9 cellular contexts compared by ENCODE assay signal in genomic region chr19:4977299-4978174, GRCh38. TPM values are rescaled to one million over a fixed set of nuclear protein-coding genes. Genes with fewer than 3 reads are reported as not detected.
A peak's percentile ranks its signal among the peaks of the same experiment; 100 is the strongest.
DNase-seq lines count a peak whose midpoint lies in the region; ATAC-seq and TF ChIP-seq lines count a peak whose summit lies in the region.
"Had no signal": no experiment of that assay in that cellular context is flagged by ENCODE, and none has a peak within 500 bp of the region (broad histone marks: within the 10 kb centered on the region; RNA-seq: fewer than 3 reads in every experiment).

No MANE protein-coding gene starts in this region.

- peaks cover 17% of the 10 kb centered on the region for H3K36me3 ChIP-seq in DOHH2 (ENCODE audit: control insufficient read depth, low read length)
- no peaks in the 10 kb centered on the region for H3K36me3 ChIP-seq in cardiac muscle cell
- H3K36me3 ChIP-seq in gastrocnemius medialis = no peaks in the 10 kb centered on the region
- no peaks in the 10 kb centered on the region for H3K36me3 ChIP-seq in MG63

- H4K20me1 ChIP-seq in DOHH2 (ENCODE audit: control insufficient read depth, insufficient read depth, low read depth, low read length) = peaks cover 23% of the 10 kb centered on the region

- peaks cover 78% of the 10 kb centered on the region for H3K79me2 ChIP-seq in DOHH2 (ENCODE audit: control insufficient read depth, low read length)

- no peaks in the 10 kb centered on the region for H3K9me3 ChIP-seq in DOHH2 (ENCODE audit: control insufficient read depth, insufficient read depth, low read length)
- H3K9me3 ChIP-seq in cardiac muscle cell (ENCODE audit: low read depth) = no peaks in the 10 kb centered on the region
- no peaks in the 10 kb centered on the region for H3K9me3 ChIP-seq in gastrocnemius medialis
- H3K9me3 ChIP-seq in MG63 = no peaks in the 10 kb centered on the region

- intact Hi-C loops in gastrocnemius medialis (cut with DNase I; ENCODE audit: low total_unique reads) = loop anchor here (2.0 to 10.0 kb wide), 4 partner anchors 53 to 443 kb away; partner anchors contain the start of gene PLIN5

- in situ Hi-C loops in gastrocnemius medialis (cut with MboI; ENCODE audit: low sequenced_read_pairs in 4 of 4) = no loop called here

- peak overlapping the region; percentile 42 for H3K4me2 ChIP-seq in DOHH2 (ENCODE audit: low read length)

- TF ChIP-seq CTCF in DOHH2 (IDR thresholded peaks at IDR 0.05; ENCODE audit: low read depth, low read length, poor library complexity, severe bottlenecking) = no peak
- no peak for TF ChIP-seq CTCF in cardiac muscle cell (IDR thresholded peaks at IDR 0.05; ENCODE audit: low read depth, low read length)
- no peak for TF ChIP-seq CTCF in gastrocnemius medialis (IDR thresholded peaks at IDR 0.05 in 4 of 5, conservative IDR thresholded peaks at IDR 0.05 in 1 of 5)

- peak overlapping the region; percentile 26; the same call in 1 of the 2 replicates for H3K4me3 ChIP-seq in DOHH2 (ENCODE audit: low read length)
- no peak overlapping the region for H3K4me3 ChIP-seq in cardiac muscle cell
- H3K4me3 ChIP-seq in gastrocnemius medialis = peak overlapping the region; percentile 26 to 40 (median 38)
- no peak overlapping the region for H3K4me3 ChIP-seq in MG63

- peaks cover 2% of the 10 kb centered on the region; the same call in 1 of the 2 replicates for H3F3A ChIP-seq in DOHH2 (ENCODE audit: control insufficient read depth, insufficient read depth)

- no peaks in the 10 kb centered on the region for H3K9me2 ChIP-seq in DOHH2 (replicated peaks; ENCODE audit: control insufficient read depth, low read length)

- peak; percentile 47 to 92 for DNase-seq in cardiac muscle cell (ENCODE audit: low read depth in 1 of 2, low spot score in 1 of 2)
- DNase-seq in gastrocnemius medialis = peak in 1 of 2 donors; percentile 52
- no peak for DNase-seq in NCI-H510A treated with DMSO at 0.1 percent for 48 hours (lab: John Stamatoyannopoulos, UW)
- no peak for DNase-seq in COLO829 (ENCODE audit: low spot score)
- no peak for DNase-seq in MG63
- DNase-seq: NCI-H524 had no signal

- no peak for TF ChIP-seq POLR2A in gastrocnemius medialis (IDR thresholded peaks at IDR 0.05)

- ATAC-seq in SK-N-SH treated with all-trans-retinoic acid at 6 μM for 48 hours (peak; percentile 97), gastrocnemius medialis (no peak), GM21367 (IDR thresholded peaks at IDR 0.05; ENCODE audit: unreplicated experiment) (no peak)

- no peaks in the 10 kb centered on the region for H3K27me3 ChIP-seq in DOHH2 (ENCODE audit: control insufficient read depth, low read length)
- no peaks in the 10 kb centered on the region for H3K27me3 ChIP-seq in cardiac muscle cell
- H3K27me3 ChIP-seq in gastrocnemius medialis = no peaks in the 10 kb centered on the region
- no peaks in the 10 kb centered on the region for H3K27me3 ChIP-seq in MG63

- peaks cover 49% of the 10 kb centered on the region for H3K4me1 ChIP-seq in DOHH2 (ENCODE audit: control insufficient read depth, low read length)
- peaks cover 23% of the 10 kb centered on the region for H3K4me1 ChIP-seq in cardiac muscle cell (ENCODE audit: low read depth)
- H3K4me1 ChIP-seq in gastrocnemius medialis = peaks cover 71 to 80% of the 10 kb centered on the region in 2 donors

- H3K27ac ChIP-seq in DOHH2 (ENCODE audit: low read depth, low read length) (no peak overlapping the region), cardiac muscle cell (peak overlapping the region; percentile 76), gastrocnemius medialis (peak overlapping the region; percentile 85 to 96 (median 93))

TF ChIP-seq in SK-N-SH treated with all-trans-retinoic acid at 6 μM for 48 hours, 23 proteins besides CTCF, POLR2A, EP300 and RAD21:
- TF ChIP-seq ZFP30 (CRISPR knock-in tag; IDR thresholded peaks at IDR 0.05) = no peak
- TF ChIP-seq RARB (CRISPR knock-in tag; IDR thresholded peaks at IDR 0.05) = no peak
- no peak for TF ChIP-seq ZNF8 (CRISPR knock-in tag; IDR thresholded peaks at IDR 0.05)
- no peak for TF ChIP-seq ESRRG (CRISPR knock-in tag; IDR thresholded peaks at IDR 0.05)
- TF ChIP-seq CSRNP3 (CRISPR knock-in tag; IDR thresholded peaks at IDR 0.05) = no peak
- TF ChIP-seq CREB5 (CRISPR knock-in tag; IDR thresholded peaks at IDR 0.05; ENCODE audit: low read depth) = no peak
- no peak for TF ChIP-seq TCF4 (CRISPR knock-in tag; IDR thresholded peaks at IDR 0.05; ENCODE audit: borderline replicate concordance)
- no peak for TF ChIP-seq ISL1 (CRISPR knock-in tag; IDR thresholded peaks at IDR 0.05)
- no peak for TF ChIP-seq BACH2 (CRISPR knock-in tag; IDR thresholded peaks at IDR 0.05; ENCODE audit: borderline replicate concordance)
- TF ChIP-seq POU6F1 (CRISPR knock-in tag; IDR thresholded peaks at IDR 0.05; ENCODE audit: borderline replicate concordance, low read depth) = no peak
- TF ChIP-seq ZFP3 (CRISPR knock-in tag; IDR thresholded peaks at IDR 0.05) = no peak
- no peak for TF ChIP-seq TOX (CRISPR knock-in tag; IDR thresholded peaks at IDR 0.05; ENCODE audit: borderline replicate concordance)
- TF ChIP-seq, protein P1, sequence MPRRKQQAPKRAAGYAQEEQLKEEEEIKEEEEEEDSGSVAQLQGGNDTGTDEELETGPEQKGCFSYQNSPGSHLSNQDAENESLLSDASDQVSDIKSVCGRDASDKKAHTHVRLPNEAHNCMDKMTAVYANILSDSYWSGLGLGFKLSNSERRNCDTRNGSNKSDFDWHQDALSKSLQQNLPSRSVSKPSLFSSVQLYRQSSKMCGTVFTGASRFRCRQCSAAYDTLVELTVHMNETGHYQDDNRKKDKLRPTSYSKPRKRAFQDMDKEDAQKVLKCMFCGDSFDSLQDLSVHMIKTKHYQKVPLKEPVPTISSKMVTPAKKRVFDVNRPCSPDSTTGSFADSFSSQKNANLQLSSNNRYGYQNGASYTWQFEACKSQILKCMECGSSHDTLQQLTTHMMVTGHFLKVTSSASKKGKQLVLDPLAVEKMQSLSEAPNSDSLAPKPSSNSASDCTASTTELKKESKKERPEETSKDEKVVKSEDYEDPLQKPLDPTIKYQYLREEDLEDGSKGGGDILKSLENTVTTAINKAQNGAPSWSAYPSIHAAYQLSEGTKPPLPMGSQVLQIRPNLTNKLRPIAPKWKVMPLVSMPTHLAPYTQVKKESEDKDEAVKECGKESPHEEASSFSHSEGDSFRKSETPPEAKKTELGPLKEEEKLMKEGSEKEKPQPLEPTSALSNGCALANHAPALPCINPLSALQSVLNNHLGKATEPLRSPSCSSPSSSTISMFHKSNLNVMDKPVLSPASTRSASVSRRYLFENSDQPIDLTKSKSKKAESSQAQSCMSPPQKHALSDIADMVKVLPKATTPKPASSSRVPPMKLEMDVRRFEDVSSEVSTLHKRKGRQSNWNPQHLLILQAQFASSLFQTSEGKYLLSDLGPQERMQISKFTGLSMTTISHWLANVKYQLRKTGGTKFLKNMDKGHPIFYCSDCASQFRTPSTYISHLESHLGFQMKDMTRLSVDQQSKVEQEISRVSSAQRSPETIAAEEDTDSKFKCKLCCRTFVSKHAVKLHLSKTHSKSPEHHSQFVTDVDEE (CRISPR knock-in tag; IDR thresholded peaks at IDR 0.05) = no peak
- no peak for TF ChIP-seq PPARA (CRISPR knock-in tag; IDR thresholded peaks at IDR 0.05; ENCODE audit: borderline replicate concordance)

RNA-seq across cellular contexts. Expression of gene KDM4B, which starts 8.6 kb away (rescaled TPM):
- total RNA-seq in cardiac muscle cell (58.5 and 90.6 TPM in 2 replicates), gastrocnemius medialis (10 to 100 TPM; 40.9 to 61.4 (median 46.4) TPM)
- 74.6 and 79.5 TPM in 2 replicates for polyA plus RNA-seq in cardiac muscle cell
- 10.3 and 23.5 TPM in 2 replicates for total RNA-seq in MG63 (2014; rRNA removed; shearing (Covaris generic); ENCODE audit: low replicate concordance)

Comparison
In these comparisons a context has a peak if more than half of its experiments do, and no peak if none do; other contexts are left out.
1. H3K4me3 ChIP-seq: peak in DOHH2 (single experiment) and gastrocnemius medialis (4 of 4); none in cardiac muscle cell (single experiment) and MG63 (single experiment).
2. DNase-seq: peak in cardiac muscle cell (2 of 2); none in NCI-H510A treated with DMSO at 0.1 percent for 48 hours (single experiment), COLO829 (single experiment) and MG63 (single experiment).